25 cellular contexts compared by ENCODE assay signal in genomic region chr2:30847329-30847728, GRCh38. TPM values are rescaled to one million over a fixed set of nuclear protein-coding genes. Genes with fewer than 3 reads are reported as not detected.
"Had no signal": no experiment of that assay in that cellular context is flagged by ENCODE, and none has a peak within 500 bp of the region (broad histone marks: within the 10 kb centered on the region; RNA-seq: fewer than 3 reads in every experiment).

No MANE protein-coding gene starts in this region.

- H3K4me1 Mint-ChIP-seq: activated naive CD4-positive, alpha-beta T cell treated with anti-CD3 and anti-CD28 coated beads, Interleukin-2, amount 50 U/mL, for 24 hours had no signal

- H3K9me3 ChIP-seq: ascending aorta, body of pancreas, SJSA1 had no signal

- H3K36me3 ChIP-seq: ascending aorta, cardiac muscle cell, SJSA1 had no signal

- H3K27ac Mint-ChIP-seq: activated CD8-positive, alpha-beta T cell treated with anti-CD3 and anti-CD28 coated beads, Interleukin-2, amount 10 ng/mL, durations not matched to agents 7 days and 5 days; activated naive CD4-positive, alpha-beta T cell treated with anti-CD3 and anti-CD28 coated beads, Interleukin-2, amount 50 U/mL, for 24 hours; activated T-helper 1 cell treated with anti-CD3 and anti-CD28 coated beads, Interleukin-12 subunit alpha, Interleukin-12 subunit beta, Interleukin-2, Interleukin-4 antibody, amounts not matched to agents 30 ng/mL and 10 ng/mL and 1 ng/mL, durations not matched to agents 14 hours and 24 hours and 36 hours; T-helper 1 cell treated with Interleukin-12 subunit alpha and Interleukin-12 subunit beta and Interleukin-4 antibody, amounts not matched to agents 30 μg/mL and 1 μg/mL, for 36 hours had no signal

- DNase-seq: activated CD4-positive, alpha-beta T cell treated with anti-CD3 and anti-CD28 coated beads for 4 hours; activated CD4-positive, alpha-beta T cell treated with anti-CD3 and anti-CD28 coated beads, Interleukin-2, amount 50 U/mL, for 4 hours; activated CD8-positive, alpha-beta memory T cell treated with anti-CD3 and anti-CD28 coated beads, Interleukin-2, amount 50 U/mL, for 48 hours; activated CD8-positive, alpha-beta T cell treated with anti-CD3 and anti-CD28 coated beads, Interleukin-2, amount 10 ng/mL, durations not matched to agents 7 days and 5 days; activated effector memory CD4-positive, alpha-beta T cell treated with Interleukin-2 at 50 U/mL for 16 hours; activated naive CD4-positive, alpha-beta T cell; activated T-cell treated with anti-CD3 and anti-CD28 coated beads, Interleukin-2, amount 50 U/mL, for 1 hour; body of pancreas; NCI-H1105 treated with DMSO at 0.1 percent for 48 hours; NCI-H1436 treated with DMSO at 0.1 percent for 48 hours; NCI-H187; NCI-H2081; NCI-H446; NCI-H524 had no signal

- H3K4me3 Mint-ChIP-seq: activated CD8-positive, alpha-beta T cell treated with anti-CD3 and anti-CD28 coated beads, Interleukin-2, amount 10 ng/mL, durations not matched to agents 7 days and 5 days; activated naive CD4-positive, alpha-beta T cell treated with anti-CD3 and anti-CD28 coated beads, Interleukin-2, amount 50 U/mL, for 24 hours; activated T-helper 1 cell treated with anti-CD3 and anti-CD28 coated beads, Interleukin-12 subunit alpha, Interleukin-12 subunit beta, Interleukin-2, Interleukin-4 antibody, amounts not matched to agents 30 ng/mL and 10 ng/mL and 1 ng/mL, durations not matched to agents 14 hours and 24 hours and 36 hours; T-helper 1 cell treated with Interleukin-12 subunit alpha and Interleukin-12 subunit beta and Interleukin-4 antibody, amounts not matched to agents 30 μg/mL and 1 μg/mL, for 36 hours had no signal

- H3K4me3 ChIP-seq: ascending aorta, body of pancreas, cardiac muscle cell, SJSA1 had no signal

- H3K9me3 Mint-ChIP-seq: activated T-helper 1 cell treated with anti-CD3 and anti-CD28 coated beads, Interleukin-12 subunit alpha, Interleukin-12 subunit beta, Interleukin-2, Interleukin-4 antibody, amounts not matched to agents 30 ng/mL and 10 ng/mL and 1 ng/mL, durations not matched to agents 14 hours and 24 hours and 36 hours; T-helper 1 cell treated with Interleukin-12 subunit alpha and Interleukin-12 subunit beta and Interleukin-4 antibody, amounts not matched to agents 30 μg/mL and 1 μg/mL, for 36 hours had no signal

- H3K27ac ChIP-seq: ascending aorta, body of pancreas, cardiac muscle cell, KMS-11, SJSA1 had no signal

- ATAC-seq: activated CD4-positive, CD25-positive, alpha-beta regulatory T cell treated with anti-CD3 and anti-CD28 coated beads, Interleukin-2, amount 50 U/mL, for 24 hours; activated CD8-positive, alpha-beta T cell treated with anti-CD3 and anti-CD28 coated beads, Interleukin-2, amount 10 ng/mL, durations not matched to agents 7 days and 5 days; body of pancreas; Right ventricle myocardium inferior; SK-N-SH treated with all-trans-retinoic acid at 6 μM for 48 hours had no signal

- H3K27me3 ChIP-seq: ascending aorta, body of pancreas, SJSA1 had no signal

RNA-seq across cellular contexts. Expression of gene CAPN13, which starts 40.1 kb away (rescaled TPM):
- total RNA-seq: activated CD8-positive, alpha-beta T cell treated with anti-CD3 and anti-CD28 coated beads, Interleukin-2, amount 10 ng/mL, durations not matched to agents 7 days and 5 days; activated T-helper 1 cell treated with anti-CD3 and anti-CD28 coated beads, Interleukin-12 subunit alpha, Interleukin-12 subunit beta, Interleukin-2, Interleukin-4 antibody, amounts not matched to agents 30 ng/mL and 10 ng/mL and 1 ng/mL, durations not matched to agents 14 hours and 24 hours and 36 hours; ascending aorta; cardiac muscle cell; Right ventricle myocardium inferior; RPMI7951; SJSA1 had no signal
